In the genomic region with DNA sequence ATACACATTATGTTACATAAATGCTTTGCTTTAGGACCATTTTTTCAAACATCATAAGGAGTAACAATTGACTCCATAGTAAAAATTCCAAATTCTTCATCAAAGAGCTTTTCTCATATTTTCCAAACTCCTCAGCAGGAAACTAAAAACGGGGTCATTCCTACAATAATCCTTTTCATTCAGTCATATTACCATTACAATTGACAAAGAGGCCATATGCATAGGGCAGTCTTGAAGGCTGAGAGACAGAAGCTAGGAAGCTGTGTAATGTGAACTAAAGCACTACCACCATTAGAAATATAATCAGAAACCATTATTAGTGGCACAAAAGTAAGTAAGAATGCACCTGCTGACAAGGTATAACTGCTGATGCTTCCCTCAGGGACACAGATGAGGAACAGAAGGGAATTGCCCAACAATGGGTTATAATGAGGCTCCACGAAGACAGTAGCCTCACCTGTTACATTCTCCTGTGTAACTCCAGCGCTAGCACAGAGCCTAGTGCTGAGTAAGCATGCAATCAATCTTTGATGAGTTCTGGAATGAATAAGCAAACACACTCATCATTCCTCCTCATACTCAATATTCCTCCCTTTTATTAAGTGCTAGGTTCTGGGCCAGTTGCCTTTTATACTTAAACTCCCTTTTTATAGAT, we compare ENCODE assay signal across 1 cellular context.
A peak's percentile ranks its signal among the peaks of the same experiment; 100 is the strongest.
TF ChIP-seq lines count a peak whose summit lies in the region.

No MANE protein-coding gene starts in this region.

TF ChIP-seq in H1, 55 proteins besides CTCF, POLR2A, EP300 and RAD21:
- no peak for TF ChIP-seq SIX5 (IDR thresholded peaks at IDR 0.05; ENCODE audit: low read depth, low read length)
- 0 out of 2 replicates have a peak, but pooled peaks have one; percentile 23 for TF ChIP-seq CEBPB (IDR thresholded peaks at IDR 0.05; ENCODE audit: low read depth, low read length)
- no peak for TF ChIP-seq HDAC2 (IDR thresholded peaks at IDR 0.05; ENCODE audit: borderline replicate concordance in 1 of 2, low read depth in 2 of 2, low read length in 2 of 2)
